ENCODE assay signal across 20 cellular contexts in genomic region chr4:8274066-8274652, GRCh38. TPM values are rescaled to one million over a fixed set of nuclear protein-coding genes. Genes with fewer than 3 reads are reported as not detected.
DNase-seq lines count a peak whose midpoint lies in the region; ATAC-seq and TF ChIP-seq lines count a peak whose summit lies in the region.
"Had no signal": no experiment of that assay in that cellular context is flagged by ENCODE, and none has a peak within 500 bp of the region (broad histone marks: within the 10 kb centered on the region; RNA-seq: fewer than 3 reads in every experiment).

No MANE protein-coding gene starts in this region.

- intact Hi-C loops in heart right ventricle (cut with DNase I) = loop anchor here in 6 of 10 donors (2.0 to 10.0 kb wide), 5 partner anchors 43 to 131 kb away; no protein-coding TSS in a partner anchor
- intact Hi-C loops in cardiac septum (cut with DNase I) = loop anchor here (2.0 kb wide), 1 partner anchor 129 kb away; no protein-coding TSS in a partner anchor
- intact Hi-C loops in left ventricle myocardium superior (cut with micrococcal nuclease) = loop anchor here (10.0 kb wide), 1 partner anchor 131 kb away; no protein-coding TSS in a partner anchor
- intact Hi-C loops in ovary (cut with DNase I) = loop anchor here (2.0 to 10.0 kb wide), 4 partner anchors 71 to 131 kb away; no protein-coding TSS in a partner anchor

- 89 to 93% methylated on average over 21 of the region's 21 CpGs for WGBS in heart right ventricle, 2 donors
- 75 to 86% (median 85%) methylated on average over 21 of the region's 21 CpGs for WGBS in ovary, 3 donors

- no peak for ATAC-seq in heart right ventricle
- no peak for ATAC-seq in left ventricle myocardium superior
- ATAC-seq in HG02852 (IDR thresholded peaks at IDR 0.05; ENCODE audit: unreplicated experiment) = no peak
- ATAC-seq in GM19395 (IDR thresholded peaks at IDR 0.05; ENCODE audit: unreplicated experiment) = no peak
- ATAC-seq: activated T-cell treated with anti-CD3 and anti-CD28 coated beads, Interleukin-2, amount 50 U/mL, for 4 hours had no signal

- TF ChIP-seq POLR2A in ovary (IDR thresholded peaks at IDR 0.05) = no peak

- TF ChIP-seq CTCF in heart right ventricle (IDR thresholded peaks at IDR 0.05) (no peak), ovary (IDR thresholded peaks at IDR 0.05) (no peak)

- no peak overlapping the region for H3K4me3 ChIP-seq in heart right ventricle
- no peak overlapping the region for H3K4me3 ChIP-seq in ovary
- no peak overlapping the region for H3K4me3 ChIP-seq in HAP-1
- H3K4me3 ChIP-seq: SK-N-MC, upper lobe of right lung had no signal

- in situ Hi-C loops in HAP-1 (cut with MboI; ENCODE audit: low sequenced_read_pairs) = no loop called here

- no peaks in the 10 kb centered on the region for H3K9me3 ChIP-seq in heart right ventricle
- H3K9me3 ChIP-seq in ovary = no peaks in the 10 kb centered on the region
- H3K9me3 ChIP-seq in HAP-1 = no peaks in the 10 kb centered on the region
- H3K9me3 ChIP-seq: upper lobe of right lung had no signal

- no peak for TF ChIP-seq EP300 in ovary (IDR thresholded peaks at IDR 0.05)

- DNase-seq in heart right ventricle = peak in 1 of 2 donors; percentile 10
- DNase-seq in cardiac septum (ENCODE audit: low spot score) = no peak
- DNase-seq in left ventricle myocardium superior = peak; percentile 28
- peak in 3 of 5 donors; percentile 33 to 41 (median 34) for DNase-seq in ovary
- DNase-seq in NCI-H1417 treated with DMSO at 0.1 percent for 48 hours (lab: John Stamatoyannopoulos, UW) = no peak
- DNase-seq in HAP-1 (ENCODE audit: low spot score in 2 of 2) = no peak
- DNase-seq: activated CD4-positive, alpha-beta T cell treated with anti-CD3 and anti-CD28 coated beads for 4 hours; activated naive CD4-positive, alpha-beta T cell treated with anti-CD3 and anti-CD28 coated beads for 36 hours; activated T-cell treated with anti-CD3 and anti-CD28 coated beads, Interleukin-2, amount 50 U/mL, for 4 hours; DND-41; NCI-H1105 treated with DMSO at 0.1 percent for 48 hours; NCI-H2081; RPMI8226; T-helper 2 cell had no signal

- H3K27ac ChIP-seq in heart right ventricle (peak overlapping the region in 8 of 10 donors; percentile 21 to 86 (median 72)), ovary (peak overlapping the region in 1 of 2 donors; percentile 72)
- H3K27ac ChIP-seq: C4-2B, SK-N-MC, upper lobe of right lung had no signal

- H3K4me1 ChIP-seq in heart right ventricle (peaks cover 55 to 93% (median 74%) of the 10 kb centered on the region in 9 donors), ovary (ENCODE audit: insufficient read depth) (peaks cover 48% of the 10 kb centered on the region), HAP-1 (peaks cover 5% of the 10 kb centered on the region)

- H3K36me3 ChIP-seq in heart right ventricle (no peaks in the 10 kb centered on the region), ovary (no peaks in the 10 kb centered on the region), HAP-1 (replicated peaks) (no peaks in the 10 kb centered on the region)
- H3K36me3 ChIP-seq: upper lobe of right lung had no signal

- peaks cover 0 to 17% (median 0%) of the 10 kb centered on the region in 7 donors for H3K27me3 ChIP-seq in heart right ventricle
- no peaks in the 10 kb centered on the region for H3K27me3 ChIP-seq in ovary
- no peaks in the 10 kb centered on the region for H3K27me3 ChIP-seq in HAP-1 (ENCODE audit: low read depth)
- H3K27me3 ChIP-seq: upper lobe of right lung had no signal

RNA-seq across cellular contexts. Expression of gene HTRA3, which starts 4.6 kb away (rescaled TPM):
- total RNA-seq in heart right ventricle (10 to 100 TPM; 20.2 to 82.5 (median 54.2) TPM), cardiac septum (50.8 TPM), left ventricle myocardium superior (95.6 TPM), ovary (100 to 1,000 TPM in 1 of 7 donors, 10 to 100 TPM in 6; 36.2 to 160 (median 62.3) TPM)
- polyA plus RNA-seq in heart right ventricle (10 to 100 TPM; 51.8 to 56.7 TPM), ovary (100 to 1,000 TPM; 122 to 163 TPM)
- total RNA-seq: activated CD8-positive, alpha-beta memory T cell treated with anti-CD3 and anti-CD28 coated beads for 36 hours; activated naive CD4-positive, alpha-beta T cell treated with anti-CD3 and anti-CD28 coated beads for 36 hours; activated T-cell treated with anti-CD3 and anti-CD28 coated beads, Interleukin-2, amount 50 U/mL, for 4 hours had no signal

Comparison
In these comparisons a context has a peak if more than half of its experiments do, and no peak if none do; other contexts are left out.
1. DNase-seq: peak in left ventricle myocardium superior (single experiment) and ovary (3 of 5); none in cardiac septum (single experiment), NCI-H1417 treated with DMSO at 0.1 percent for 48 hours (single experiment) and HAP-1 (0 of 2).